ENCODE assay signal across 1 cellular context in the genomic region with DNA sequence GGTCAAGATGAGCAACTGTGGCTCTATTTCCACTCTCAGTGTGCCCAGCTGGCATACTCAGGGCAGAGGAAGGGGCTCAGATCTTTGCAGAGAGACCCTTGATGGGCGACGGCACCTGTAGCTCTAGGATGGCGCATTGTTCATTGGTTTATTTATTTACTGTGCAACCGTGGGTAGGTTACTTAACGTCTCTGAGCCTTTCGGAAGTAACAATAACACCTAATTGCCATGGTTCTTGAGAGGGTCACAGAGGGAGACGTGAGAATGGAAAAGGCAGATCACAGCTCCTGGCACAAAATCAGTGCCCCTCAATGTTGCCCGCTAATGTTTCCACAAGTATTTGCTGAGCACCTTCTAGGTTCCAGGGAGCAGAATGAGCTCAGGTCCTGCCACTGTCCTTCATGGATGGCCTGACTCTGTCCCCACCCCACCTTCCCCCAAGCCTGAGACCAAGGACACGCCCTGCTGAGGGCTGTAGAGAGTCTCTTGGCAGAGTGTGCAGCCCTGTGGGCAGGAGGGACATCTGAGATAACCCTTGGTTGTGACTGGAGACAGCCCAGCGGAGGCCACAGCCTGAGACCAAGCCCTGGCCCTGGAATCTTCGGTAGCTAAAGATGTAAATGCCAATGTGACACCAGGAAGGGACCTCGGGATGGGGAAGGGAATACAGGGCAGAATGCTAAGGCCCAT.
TF ChIP-seq lines count a peak whose summit lies in the region.

No MANE protein-coding gene starts in this region.

TF ChIP-seq in HCT116, 20 proteins besides CTCF, POLR2A, EP300 and RAD21:
- TF ChIP-seq, protein P1, sequence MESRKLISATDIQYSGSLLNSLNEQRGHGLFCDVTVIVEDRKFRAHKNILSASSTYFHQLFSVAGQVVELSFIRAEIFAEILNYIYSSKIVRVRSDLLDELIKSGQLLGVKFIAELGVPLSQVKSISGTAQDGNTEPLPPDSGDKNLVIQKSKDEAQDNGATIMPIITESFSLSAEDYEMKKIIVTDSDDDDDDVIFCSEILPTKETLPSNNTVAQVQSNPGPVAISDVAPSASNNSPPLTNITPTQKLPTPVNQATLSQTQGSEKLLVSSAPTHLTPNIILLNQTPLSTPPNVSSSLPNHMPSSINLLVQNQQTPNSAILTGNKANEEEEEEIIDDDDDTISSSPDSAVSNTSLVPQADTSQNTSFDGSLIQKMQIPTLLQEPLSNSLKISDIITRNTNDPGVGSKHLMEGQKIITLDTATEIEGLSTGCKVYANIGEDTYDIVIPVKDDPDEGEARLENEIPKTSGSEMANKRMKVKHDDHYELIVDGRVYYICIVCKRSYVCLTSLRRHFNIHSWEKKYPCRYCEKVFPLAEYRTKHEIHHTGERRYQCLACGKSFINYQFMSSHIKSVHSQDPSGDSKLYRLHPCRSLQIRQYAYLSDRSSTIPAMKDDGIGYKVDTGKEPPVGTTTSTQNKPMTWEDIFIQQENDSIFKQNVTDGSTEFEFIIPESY (IDR thresholded peaks at IDR 0.05; ENCODE audit: extremely low read depth, insufficient replicate concordance, low read length), result no peak
- no peak for TF ChIP-seq FOSL1 (IDR thresholded peaks at IDR 0.05; ENCODE audit: low read depth)
